In the genomic region with DNA sequence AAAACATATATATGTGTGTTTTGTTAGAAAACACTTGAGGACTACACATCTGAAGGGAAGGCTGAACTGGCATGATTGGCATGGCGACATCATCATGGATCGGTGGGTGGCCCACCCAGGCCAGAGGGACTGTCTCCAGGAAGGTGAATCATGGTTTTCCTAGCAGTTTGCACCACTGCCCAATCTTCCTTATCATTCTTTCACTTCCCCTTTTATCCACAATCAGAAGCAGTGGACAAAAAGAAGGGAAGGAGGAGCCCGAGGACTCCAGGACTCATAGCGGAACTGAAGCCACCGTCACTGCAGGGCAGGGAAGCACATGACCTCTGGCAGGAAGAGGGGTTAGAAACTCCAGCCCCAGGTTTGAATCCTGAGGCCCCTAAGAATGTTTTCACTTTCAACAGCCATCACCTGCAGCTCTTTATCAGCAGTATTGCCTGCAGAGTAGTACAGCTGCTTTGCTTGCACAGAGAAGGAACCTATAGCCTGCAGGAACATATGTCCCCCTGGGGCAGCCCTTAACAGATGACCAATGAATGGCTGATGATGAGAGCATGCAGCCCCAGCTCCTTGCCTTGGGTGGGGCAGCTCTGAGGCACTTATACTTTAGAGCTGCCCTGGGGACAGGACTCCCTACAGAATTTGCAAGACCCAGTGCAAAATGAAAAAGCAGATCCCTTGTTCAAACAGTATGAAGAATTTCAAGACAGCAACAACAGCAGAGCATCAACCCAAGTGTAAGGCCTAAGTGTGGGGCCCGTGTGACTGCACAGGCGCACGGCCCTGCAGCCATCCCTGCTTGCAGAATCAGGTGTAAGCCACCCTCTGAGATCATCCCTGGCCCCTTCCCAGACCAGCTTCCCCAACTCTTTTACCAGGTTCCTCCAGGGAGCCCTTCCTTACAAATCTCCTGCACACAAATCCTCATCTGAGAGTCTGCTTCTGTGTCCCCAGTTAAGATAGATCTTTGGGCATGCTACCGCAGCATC, we compare ENCODE assay signal across 8 cellular contexts.
A peak's percentile ranks its signal among the peaks of the same experiment; 100 is the strongest.
DNase-seq lines count a peak whose midpoint lies in the region; ATAC-seq and TF ChIP-seq lines count a peak whose summit lies in the region.

No MANE protein-coding gene starts in this region.

- no peaks in the 10 kb centered on the region for H3K9me3 Mint-ChIP-seq in type B pancreatic cell

- no peaks in the 10 kb centered on the region for H3K9me3 ChIP-seq in BLaER1 treated with 17β-estradiol and CSF1 and Interleukin-3, amounts not matched to agents 10 nM and 100 nM (replicated peaks in 1 of 11)

- no peaks in the 10 kb centered on the region for H3K27me3 ChIP-seq in BLaER1 treated with 17β-estradiol and CSF1 and Interleukin-3, amounts not matched to agents 10 nM and 100 nM

- no peak for TF ChIP-seq CTCF in epithelial cell of esophagus (IDR thresholded peaks at IDR 0.05; ENCODE audit: insufficient read depth, low read depth, low read length, missing control alignments)
- TF ChIP-seq CTCF in type B pancreatic cell (conservative IDR thresholded peaks at IDR 0.05) = no peak

- H3K4me3 ChIP-seq in BLaER1 treated with 17β-estradiol and CSF1 and Interleukin-3, amounts not matched to agents 10 nM and 100 nM = no peak overlapping the region
- H3K4me3 ChIP-seq in epithelial cell of esophagus (ENCODE audit: low read length) = no peak overlapping the region

- no peaks in the 10 kb centered on the region for H3K36me3 Mint-ChIP-seq in type B pancreatic cell

- H4K20me1 ChIP-seq in BLaER1 treated with 17β-estradiol and CSF1 and Interleukin-3, amounts not matched to agents 10 nM and 100 nM = no peaks in the 10 kb centered on the region

- H3K27ac ChIP-seq in BLaER1 treated with 17β-estradiol and CSF1 and Interleukin-3, amounts not matched to agents 10 nM and 100 nM = peak overlapping the region in 10 of 11 experiments; percentile 25 to 92 (median 86); a peak in 21 of 22 replicates

- no peak overlapping the region for H3K4me3 Mint-ChIP-seq in type B pancreatic cell

- peak; percentile 80 for ATAC-seq in GM21529 (IDR thresholded peaks at IDR 0.05; ENCODE audit: unreplicated experiment)

- H3K4me1 ChIP-seq in BLaER1 treated with 17β-estradiol and CSF1 and Interleukin-3, amounts not matched to agents 10 nM and 100 nM = peaks cover 55 to 92% (median 80%) of the 10 kb centered on the region in 10 experiments

- H3K36me3 ChIP-seq in BLaER1 treated with 17β-estradiol and CSF1 and Interleukin-3, amounts not matched to agents 10 nM and 100 nM = no peaks in the 10 kb centered on the region

- peak overlapping the region; percentile 53 to 89 (median 76) for H3K4me2 ChIP-seq in BLaER1 treated with 17β-estradiol and CSF1 and Interleukin-3, amounts not matched to agents 10 nM and 100 nM

- no peaks in the 10 kb centered on the region for H3K27me3 Mint-ChIP-seq in type B pancreatic cell

- peak; percentile 59 for DNase-seq in NCI-H226
- peak; percentile 52 for DNase-seq in epithelial cell of esophagus (ENCODE audit: low read depth)
- DNase-seq in type B pancreatic cell (ENCODE audit: extremely low spot score, unreplicated experiment) = no peak
- DNase-seq in NCI-H2196 treated with DMSO at 0.1 percent for 48 hours (lab: John Stamatoyannopoulos, UW; ENCODE audit: unreplicated experiment) = no peak
- DNase-seq in SW480 (ENCODE audit: low spot score) = no peak
- DNase-seq in NCI-H446 treated with DMSO at 0.1 percent for 48 hours (lab: John Stamatoyannopoulos, UW) = no peak

- peak overlapping the region; percentile 33 for H3K27ac Mint-ChIP-seq in type B pancreatic cell

- peaks cover 15% of the 10 kb centered on the region for H3K4me1 Mint-ChIP-seq in type B pancreatic cell (ENCODE audit: unreplicated experiment)

- H3K9ac ChIP-seq in BLaER1 treated with 17β-estradiol and CSF1 and Interleukin-3, amounts not matched to agents 10 nM and 100 nM = peak overlapping the region in 7 of 11 experiments; percentile 2 to 75 (median 52); a peak in 10 of 22 replicates

Comparison
In these comparisons a context has a peak if more than half of its experiments do, and no peak if none do; other contexts are left out.
1. DNase-seq: peak in NCI-H226 (single experiment) and epithelial cell of esophagus (single experiment); none in type B pancreatic cell (single experiment), NCI-H2196 treated with DMSO at 0.1 percent for 48 hours (single experiment), SW480 (single experiment) and NCI-H446 treated with DMSO at 0.1 percent for 48 hours (single experiment).